Comparison of ENCODE assay signal across 14 cellular contexts in genomic region chr11:75851203-75851602, GRCh38. TPM values are rescaled to one million over a fixed set of nuclear protein-coding genes. Genes with fewer than 3 reads are reported as not detected.
A peak's percentile ranks its signal among the peaks of the same experiment; 100 is the strongest.
DNase-seq lines count a peak whose midpoint lies in the region; ATAC-seq, FAIRE-seq and TF ChIP-seq lines count a peak whose summit lies in the region.
"Had no signal": no experiment of that assay in that cellular context is flagged by ENCODE, and none has a peak within 500 bp of the region (broad histone marks: within the 10 kb centered on the region; RNA-seq: fewer than 3 reads in every experiment).

No MANE protein-coding gene starts in this region.

- no TSS peak for BruUV-seq in PC-3 (replicated peaks; lab: Mats Ljungman, UMichigan)

- no peak for TF ChIP-seq CTCF in AG09309 (IDR thresholded peaks at IDR 0.05; ENCODE audit: control insufficient read depth, insufficient read depth, low read depth, low read length, missing control alignments)
- TF ChIP-seq CTCF in PC-3 (conservative IDR thresholded peaks at IDR 0.05; ENCODE audit: low read depth, low read length): no peak
- TF ChIP-seq CTCF in fibroblast of pulmonary artery (IDR thresholded peaks at IDR 0.05; ENCODE audit: low read length, missing control alignments): no peak
- TF ChIP-seq CTCF in osteoblast (IDR thresholded peaks at IDR 0.05; ENCODE audit: extremely low read depth, low read depth, low read length): no peak

- H3K9ac ChIP-seq in PC-3 (ENCODE audit: low read length): no peak overlapping the region

- H4K20me1 ChIP-seq in PC-3 (ENCODE audit: low read length): no peaks in the 10 kb centered on the region
- no peaks in the 10 kb centered on the region for H4K20me1 ChIP-seq in osteoblast (ENCODE audit: insufficient read depth, low read length)

- H3K9me3 ChIP-seq in PC-3 (ENCODE audit: low read length): no peaks in the 10 kb centered on the region
- H3K9me3 ChIP-seq in osteoblast (ENCODE audit: low read depth, low read length): no peaks in the 10 kb centered on the region
- no peaks in the 10 kb centered on the region for H3K9me3 ChIP-seq in naive thymus-derived CD4-positive, alpha-beta T cell (ENCODE audit: control insufficient read depth in 2 of 3, low read length in 3 of 3)
- H3K9me3 ChIP-seq: pancreas had no signal

- H3K27ac ChIP-seq in PC-3 (ENCODE audit: low read length) (no peak overlapping the region), osteoblast (ENCODE audit: low read depth, low read length) (peak overlapping the region; percentile 11)
- no peak overlapping the region for H3K27ac ChIP-seq in naive thymus-derived CD4-positive, alpha-beta T cell (ENCODE audit: low read depth, low read length)
- H3K27ac ChIP-seq: pancreas, PC-9 had no signal

- H3K4me1 Mint-ChIP-seq in naive thymus-derived CD4-positive, alpha-beta T cell: peaks cover 16 to 45% (median 30%) of the 10 kb centered on the region in 7 donors
- H3K4me1 Mint-ChIP-seq: activated CD8-positive, alpha-beta memory T cell treated with anti-CD3 and anti-CD28 coated beads, Interleukin-2, amount 10 ng/mL, durations not matched to agents 7 days and 5 days had no signal

- H3K79me2 ChIP-seq in PC-3 (ENCODE audit: low read length) (0 out of 2 replicates have a peak, but pooled peaks cover 3% of the 10 kb centered on the region), osteoblast (ENCODE audit: insufficient read depth, low read length) (peaks cover 43% of the 10 kb centered on the region)

- CTCF ChIA-PET in PC-3 (lab: Charles Lee): no interaction called here
- CTCF ChIA-PET in naive thymus-derived CD4-positive, alpha-beta T cell (lab: Charles Lee): no interaction called here

- peaks cover 0 to 2% (median 0%) of the 10 kb centered on the region in 11 donors for H3K9me3 Mint-ChIP-seq in naive thymus-derived CD4-positive, alpha-beta T cell

- H3K27ac Mint-ChIP-seq in naive thymus-derived CD4-positive, alpha-beta T cell: peak overlapping the region in 3 of 9 donors; percentile 7 to 74 (median 12)
- H3K27ac Mint-ChIP-seq: activated CD8-positive, alpha-beta memory T cell treated with anti-CD3 and anti-CD28 coated beads, Interleukin-2, amount 10 ng/mL, durations not matched to agents 7 days and 5 days had no signal

- no peak overlapping the region for H3K4me3 Mint-ChIP-seq in naive thymus-derived CD4-positive, alpha-beta T cell
- H3K4me3 Mint-ChIP-seq: activated CD8-positive, alpha-beta memory T cell treated with anti-CD3 and anti-CD28 coated beads, Interleukin-2, amount 10 ng/mL, durations not matched to agents 7 days and 5 days had no signal

- POLR2A ChIA-PET in PC-3 (lab: Charles Lee; ENCODE audit: unreplicated experiment): interaction anchor here (0.6 kb wide), 1 partner anchor 33 kb away, joined by 4 read pairs; no protein-coding TSS in a partner anchor
- POLR2A ChIA-PET in naive thymus-derived CD4-positive, alpha-beta T cell (lab: Charles Lee): no interaction called here

- no peak overlapping the region for H3K4me3 ChIP-seq in AG09309 (ENCODE audit: control insufficient read depth, low read depth, low read length)
- H3K4me3 ChIP-seq in PC-3 (ENCODE audit: low read length): no peak overlapping the region
- H3K4me3 ChIP-seq in fibroblast of pulmonary artery (replicated peaks; ENCODE audit: low read depth, low read length): no peak overlapping the region
- no peak overlapping the region for H3K4me3 ChIP-seq in osteoblast (ENCODE audit: insufficient read depth, low read length)
- H3K4me3 ChIP-seq in naive thymus-derived CD4-positive, alpha-beta T cell (ENCODE audit: low read length): no peak overlapping the region
- H3K4me3 ChIP-seq: pancreas, PC-9 had no signal

- H3K4me2 ChIP-seq in PC-3 (ENCODE audit: low read length): no peak overlapping the region
- H3K4me2 ChIP-seq in osteoblast (ENCODE audit: insufficient read depth, low read length): peak overlapping the region; percentile 7
- H3K4me2 ChIP-seq: PC-9 had no signal

- H3K27me3 ChIP-seq in PC-3 (ENCODE audit: low read length): no peaks in the 10 kb centered on the region
- H3K27me3 ChIP-seq in osteoblast (ENCODE audit: insufficient read depth, low read length): no peaks in the 10 kb centered on the region
- no peaks in the 10 kb centered on the region for H3K27me3 ChIP-seq in naive thymus-derived CD4-positive, alpha-beta T cell (ENCODE audit: control insufficient read depth in 2 of 2, insufficient read depth in 2 of 2, low read length in 2 of 2)
- H3K27me3 ChIP-seq: pancreas had no signal

- no peak for FAIRE-seq in frontal cortex (lab: Jason Lieb, UNC)
- FAIRE-seq: pancreas had no signal

- peak; percentile 18 for DNase-seq in AG09309 (ENCODE audit: low read depth)
- no peak for DNase-seq in PC-3
- peak; percentile 59 for DNase-seq in fibroblast of pulmonary artery (ENCODE audit: low read depth)
- peak; percentile 76 for DNase-seq in osteoblast (ENCODE audit: insufficient read length, low spot score, missing footprints)
- no peak for DNase-seq in naive thymus-derived CD4-positive, alpha-beta T cell
- no peak for DNase-seq in left colon
- no peak for DNase-seq in SKM-1 treated with dmso at 0.1 percent for 144 hours (lab: John Stamatoyannopoulos, UW; ENCODE audit: unreplicated experiment)
- DNase-seq in frontal cortex (ENCODE audit: low spot score in 2 of 2): no peak
- DNase-seq: activated CD8-positive, alpha-beta memory T cell treated with anti-CD3 and anti-CD28 coated beads, Interleukin-2, amount 10 ng/mL, durations not matched to agents 7 days and 5 days; H7; NCI-H2107; pancreas; PC-9; stimulated activated CD4-positive, alpha-beta T cell treated with anti-CD3 and anti-CD28 coated beads, Interleukin-4, amount 100 ng/mL, for 4 hours had no signal

- H3K27me3 Mint-ChIP-seq in naive thymus-derived CD4-positive, alpha-beta T cell: no peaks in the 10 kb centered on the region
- H3K27me3 Mint-ChIP-seq: activated CD8-positive, alpha-beta memory T cell treated with anti-CD3 and anti-CD28 coated beads, Interleukin-2, amount 10 ng/mL, durations not matched to agents 7 days and 5 days had no signal

- no peaks in the 10 kb centered on the region for H3K36me3 ChIP-seq in PC-3 (ENCODE audit: low read depth, low read length)
- H3K36me3 ChIP-seq in osteoblast (ENCODE audit: insufficient read depth, low read length): no peaks in the 10 kb centered on the region
- peaks cover 0 to 8% (median 0%) of the 10 kb centered on the region in 3 experiments for H3K36me3 ChIP-seq in naive thymus-derived CD4-positive, alpha-beta T cell (ENCODE audit: control insufficient read depth in 2 of 3, insufficient read depth in 3 of 3, low read length in 3 of 3)
- H3K36me3 ChIP-seq: pancreas had no signal

- intact Hi-C loops in PC-3 (cut with micrococcal nuclease): no loop called here
- intact Hi-C loops in naive thymus-derived CD4-positive, alpha-beta T cell (cut with micrococcal nuclease): loop anchor here in 1 of 2 donors (5.0 kb wide), 1 partner anchor 34 kb away; the partner anchor contains the start of gene UVRAG
- intact Hi-C loops in left colon (cut with DNase I, micrococcal nuclease): no loop called here

- H2AFZ ChIP-seq in PC-3 (ENCODE audit: low read length) (no peak overlapping the region), osteoblast (ENCODE audit: low read length) (no peak overlapping the region)
- H2AFZ ChIP-seq: PC-9 had no signal

- H3K9me2 ChIP-seq in PC-3 (replicated peaks; ENCODE audit: low read length): no peaks in the 10 kb centered on the region

- H3K36me3 Mint-ChIP-seq in naive thymus-derived CD4-positive, alpha-beta T cell: peaks cover 0 to 30% (median 19%) of the 10 kb centered on the region in 5 donors

- no peaks in the 10 kb centered on the region for H3K4me1 ChIP-seq in PC-3 (ENCODE audit: insufficient read depth, low read length)
- H3K4me1 ChIP-seq in osteoblast (ENCODE audit: insufficient read depth, low read length): peaks cover 14% of the 10 kb centered on the region
- peaks cover 0 to 4% of the 10 kb centered on the region in 2 donors for H3K4me1 ChIP-seq in naive thymus-derived CD4-positive, alpha-beta T cell (ENCODE audit: control insufficient read depth in 2 of 2, insufficient read depth in 2 of 2, low read length in 2 of 2)

- ATAC-seq in PC-3 (peak; percentile 71), left colon (no peak)
- ATAC-seq in naive thymus-derived CD4-positive, alpha-beta T cell: no peak
- ATAC-seq: activated CD8-positive, alpha-beta memory T cell treated with anti-CD3 and anti-CD28 coated beads, Interleukin-2, amount 10 ng/mL, durations not matched to agents 7 days and 5 days had no signal

- H3F3A ChIP-seq in PC-3 (ENCODE audit: low read length, unreplicated experiment): no peaks in the 10 kb centered on the region

RNA-seq across cellular contexts. Expression of gene UVRAG, which starts 36.2 kb away (rescaled TPM):
- total RNA-seq in PC-3 (2014; rRNA removed): 13.0 and 14.9 TPM in 2 replicates
- 28.2 and 30.4 TPM in 2 replicates for total RNA-seq in osteoblast
- 10 to 100 TPM; 24.0 to 46.1 (median 25.4) TPM for total RNA-seq in naive thymus-derived CD4-positive, alpha-beta T cell
- 10 to 100 TPM; 12.3 to 14.7 TPM for polyA plus RNA-seq in naive thymus-derived CD4-positive, alpha-beta T cell
- total RNA-seq in left colon: 10 to 100 TPM; 15.9 to 22.4 TPM
- total RNA-seq in frontal cortex: 35.9 TPM

Comparison
In these comparisons a context has a peak if more than half of its experiments do, and no peak if none do; other contexts are left out.
1. DNase-seq: peak in AG09309 (single experiment), fibroblast of pulmonary artery (single experiment) and osteoblast (single experiment); none in PC-3 (single experiment), naive thymus-derived CD4-positive, alpha-beta T cell (0 of 9), left colon (0 of 2), SKM-1 treated with dmso at 0.1 percent for 144 hours (single experiment) and frontal cortex (0 of 2).